Comparison of ENCODE assay signal across 8 cellular contexts in genomic region chr3:42376397-42376798, GRCh38. TPM values are rescaled to one million over a fixed set of nuclear protein-coding genes. Genes with fewer than 3 reads are reported as not detected.
A peak's percentile ranks its signal among the peaks of the same experiment; 100 is the strongest.
DNase-seq lines count a peak whose midpoint lies in the region; ATAC-seq and TF ChIP-seq lines count a peak whose summit lies in the region.

No MANE protein-coding gene starts in this region.

- no peak overlapping the region for H2AFZ ChIP-seq in SK-N-SH (ENCODE audit: low read depth)

- 49% methylated on average over 4 of the region's 4 CpGs for WGBS in SK-N-SH (ENCODE audit: low lambda C conversion rate)

- DNase-seq in Daoy (ENCODE audit: low read depth) (peak; percentile 88), NCI-H2107 treated with DMSO at 0.1 percent for 48 hours (lab: John Stamatoyannopoulos, UW; ENCODE audit: unreplicated experiment) (peak; percentile 63), breast epithelium (ENCODE audit: low spot score in 2 of 2) (peak in 1 of 2 donors; percentile 71), skeletal muscle cell (ENCODE audit: low read depth) (peak; percentile 81), C1 segment of cervical spinal cord (lab: John Stamatoyannopoulos, UW) (no peak), SK-N-SH (no peak), left lobe of liver (ENCODE audit: low spot score) (no peak)

- no peak for TF ChIP-seq RAD21 in SK-N-SH (IDR thresholded peaks at IDR 0.05; ENCODE audit: low read length)

- intact Hi-C loops in breast epithelium (cut with DNase I; ENCODE audit: low total_unique reads) = no loop called here

- no peak for TF ChIP-seq EP300 in SK-N-SH (IDR thresholded peaks at IDR 0.05; ENCODE audit: borderline replicate concordance in 1 of 2, low read depth in 1 of 2, low read length in 1 of 2)

- H3K4me1 ChIP-seq in breast epithelium (no peaks in the 10 kb centered on the region), SK-N-SH (ENCODE audit: control insufficient read depth in 1 of 2, insufficient read depth in 2 of 2, low read depth in 1 of 2, low read length in 1 of 2) (no peaks in the 10 kb centered on the region)

- CTCF ChIA-PET in SK-N-SH (lab: Yijun Ruan, JAX) = interaction anchor here (2.0 kb wide), 1 partner anchor 67 kb away, joined by 5 read pairs; no protein-coding TSS in a partner anchor

- no peak for TF ChIP-seq CTCF in breast epithelium (IDR thresholded peaks at IDR 0.05)
- TF ChIP-seq CTCF in SK-N-SH (IDR thresholded peaks at IDR 0.05) = no peak

- H3K79me2 ChIP-seq in SK-N-SH (ENCODE audit: insufficient read depth) = no peaks in the 10 kb centered on the region

- H3K27ac ChIP-seq in breast epithelium (peak overlapping the region; percentile 27 to 53), SK-N-SH (ENCODE audit: low read depth in 2 of 2, low read length in 1 of 2) (no peak overlapping the region)

- no peak overlapping the region for H3K4me2 ChIP-seq in SK-N-SH

- H3F3A ChIP-seq in SK-N-SH (replicated peaks; ENCODE audit: insufficient read depth) = no peaks in the 10 kb centered on the region

- H3K36me3 ChIP-seq in breast epithelium (no peaks in the 10 kb centered on the region), SK-N-SH (replicated peaks in 1 of 2; ENCODE audit: control insufficient read depth in 1 of 2, insufficient read depth in 2 of 2, low read length in 1 of 2) (no peaks in the 10 kb centered on the region)

- H3K4me3 ChIP-seq in breast epithelium (no peak overlapping the region), skeletal muscle cell (ENCODE audit: low read depth, low read length) (no peak overlapping the region), SK-N-SH (ENCODE audit: low read depth in 2 of 2, low read length in 1 of 2) (no peak overlapping the region)

- H3K9me2 ChIP-seq in SK-N-SH = no peaks in the 10 kb centered on the region

- H4K20me1 ChIP-seq in SK-N-SH (ENCODE audit: insufficient read depth) = no peaks in the 10 kb centered on the region

- no peak overlapping the region for H3K9ac ChIP-seq in SK-N-SH

- POLR2A ChIA-PET in SK-N-SH (lab: Yijun Ruan, JAX) = no interaction called here

- H3K27me3 ChIP-seq in breast epithelium (no peaks in the 10 kb centered on the region), SK-N-SH (ENCODE audit: insufficient read depth) (no peaks in the 10 kb centered on the region)

- TF ChIP-seq POLR2A in breast epithelium (IDR thresholded peaks at IDR 0.05) = no peak

- H3K9me3 ChIP-seq in breast epithelium (no peaks in the 10 kb centered on the region), SK-N-SH (no peaks in the 10 kb centered on the region)

- no peak for ATAC-seq in HG03565 (IDR thresholded peaks at IDR 0.05; ENCODE audit: unreplicated experiment)
- no peak for ATAC-seq in left lobe of liver

TF ChIP-seq in SK-N-SH, 30 proteins besides CTCF, POLR2A, EP300 and RAD21:
- TF ChIP-seq FOXJ3 (CRISPR knock-in tag; IDR thresholded peaks at IDR 0.05) (no peak), NRF1 (IDR thresholded peaks at IDR 0.05; ENCODE audit: low read depth, low read length) (no peak), TCF12 (IDR thresholded peaks at IDR 0.05) (no peak), FOXM1 (IDR thresholded peaks at IDR 0.05; ENCODE audit: low read depth) (no peak), PBX3 (IDR thresholded peaks at IDR 0.05) (no peak), TAF1 (IDR thresholded peaks at IDR 0.05; ENCODE audit: borderline replicate concordance, low read depth, low read length) (no peak), USF2 (IDR thresholded peaks at IDR 0.05; ENCODE audit: borderline replicate concordance, low read depth, low read length) (no peak), RFX5 (IDR thresholded peaks at IDR 0.05; ENCODE audit: low read length) (no peak), USF1 (IDR thresholded peaks at IDR 0.05; ENCODE audit: borderline replicate concordance, low read depth) (no peak), MXI1 (IDR thresholded peaks at IDR 0.05; ENCODE audit: low read depth, low read length) (no peak), GATA2 (CRISPR knock-in tag; IDR thresholded peaks at IDR 0.05) (no peak), REST (IDR thresholded peaks at IDR 0.05; ENCODE audit: low read depth, low read length) (no peak), NFIC (IDR thresholded peaks at IDR 0.05; ENCODE audit: borderline replicate concordance) (no peak), GABPA (IDR thresholded peaks at IDR 0.05; ENCODE audit: low read depth) (no peak), ZBTB33 (IDR thresholded peaks at IDR 0.05; ENCODE audit: borderline replicate concordance, low read depth) (no peak), MAX (IDR thresholded peaks at IDR 0.05; ENCODE audit: low read depth) (no peak), POLR2AphosphoS5 (IDR thresholded peaks at IDR 0.05; ENCODE audit: low read depth, low read length) (no peak)

RNA-seq across cellular contexts. Expression of gene LYZL4, which starts 34.0 kb away (rescaled TPM):
- total RNA-seq in Daoy (2014; rRNA removed; shearing (Covaris generic)) = 0.23 TPM in 1 of 2 replicates, not detected in the other
- total RNA-seq in breast epithelium = not detected
- not detected in 2 replicates for polyA plus RNA-seq in SK-N-SH (2012; rRNA removed)
- not detected in 2 replicates for polyA plus RNA-seq in SK-N-SH (2012; cell fraction: cytosol; rRNA removed)
- not detected in 2 replicates for polyA plus RNA-seq in SK-N-SH (2012; cell fraction: nucleus; rRNA removed)
- total RNA-seq in left lobe of liver = not detected

Comparison
In these comparisons a context has a peak if more than half of its experiments do, and no peak if none do; other contexts are left out.
1. DNase-seq: peak in Daoy (single experiment), NCI-H2107 treated with DMSO at 0.1 percent for 48 hours (single experiment) and skeletal muscle cell (single experiment); none in C1 segment of cervical spinal cord (0 of 14), SK-N-SH (single experiment) and left lobe of liver (single experiment).
2. H3K27ac ChIP-seq: peak in breast epithelium (2 of 2); none in SK-N-SH (0 of 2).